Comparison of ENCODE assay signal across 8 cellular contexts in the genomic region with DNA sequence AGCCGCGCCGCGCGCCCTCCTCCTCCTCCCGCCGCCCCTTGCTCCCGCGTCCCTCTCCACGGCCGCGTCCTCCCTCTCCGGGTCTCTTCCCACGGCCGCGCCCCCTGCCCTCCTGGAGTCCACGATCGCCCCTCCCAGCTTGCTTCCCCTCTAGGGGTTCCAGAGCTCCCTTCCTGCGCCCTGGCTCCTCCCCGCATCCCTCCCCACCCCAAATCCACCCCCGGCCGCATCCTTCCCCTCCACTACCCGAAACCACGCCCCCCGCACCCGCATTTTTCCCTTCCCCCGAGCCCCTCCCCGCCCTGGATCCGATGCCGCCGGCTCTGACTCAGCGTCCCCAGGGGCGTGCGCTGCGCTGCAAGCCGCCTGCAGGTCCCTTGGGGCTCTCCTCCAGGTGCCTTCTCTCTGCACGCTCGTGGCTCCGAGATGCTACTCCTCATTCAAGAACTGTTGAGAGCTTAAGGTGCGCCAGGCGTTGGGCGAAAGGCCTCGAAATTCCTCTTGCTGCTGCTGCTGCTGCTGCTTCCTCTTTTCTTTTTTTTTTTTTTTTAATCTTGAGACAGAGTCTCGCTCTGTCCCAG. TPM values are rescaled to one million over a fixed set of nuclear protein-coding genes. Genes with fewer than 3 reads are reported as not detected.
DNase-seq lines count a peak whose midpoint lies in the region; ATAC-seq, FAIRE-seq and TF ChIP-seq lines count a peak whose summit lies in the region.

No MANE protein-coding gene starts in this region.

- peak overlapping the region; percentile 77 for H3K4me3 Mint-ChIP-seq in WTC11

- ATAC-seq in GM21447 (IDR thresholded peaks at IDR 0.05; ENCODE audit: unreplicated experiment) (peak; percentile 87), WTC11 (peak; percentile 77)

- H3K27me3 ChIP-seq in breast epithelium (peaks cover 0 to 12% of the 10 kb centered on the region in 2 donors), keratinocyte (ENCODE audit: control insufficient read depth, extremely low read depth, insufficient read depth, low read length) (peaks cover 36% of the 10 kb centered on the region)

- TF ChIP-seq CTCF in WTC11 (IDR thresholded peaks at IDR 0.05): no peak
- TF ChIP-seq CTCF in breast epithelium (IDR thresholded peaks at IDR 0.05): no peak
- no peak for TF ChIP-seq CTCF in keratinocyte (optimal IDR thresholded peaks at IDR 0.05 in 1 of 3, IDR thresholded peaks at IDR 0.05 in 1 of 3, conservative IDR thresholded peaks at IDR 0.05 in 1 of 3; ENCODE audit: extremely low read depth in 1 of 3, insufficient read depth in 2 of 3, low read length in 3 of 3)

- H2AFZ ChIP-seq in keratinocyte (ENCODE audit: control insufficient read depth, low read length): no peak overlapping the region

- CTCF ChIA-PET in WTC11 (lab: Charles Lee): interaction anchor here (0.8 to 3.5 kb wide), 4 partner anchors 8 to 336 kb away, joined by 4 to 16 read pairs (median 9); a partner anchor contains a TSS

- H3K27me3 Mint-ChIP-seq in WTC11 (ENCODE audit: low read depth): peaks cover 52% of the 10 kb centered on the region

- no peak for TF ChIP-seq POLR2A in breast epithelium (IDR thresholded peaks at IDR 0.05)

- H3K9ac ChIP-seq in keratinocyte (ENCODE audit: control insufficient read depth, extremely low read depth, insufficient read depth, low read length): no peak overlapping the region

- FAIRE-seq in keratinocyte (lab: Jason Lieb, UNC): no peak

- no peaks in the 10 kb centered on the region for H3K9me3 ChIP-seq in breast epithelium
- H3K9me3 ChIP-seq in keratinocyte (ENCODE audit: control insufficient read depth, low read depth, low read length): no peaks in the 10 kb centered on the region

- DNase-seq in COR-L47 (lab: John Stamatoyannopoulos, UW) (peak; percentile 40), M059J (ENCODE audit: low read depth) (peak; percentile 70), WTC11 (ENCODE audit: low spot score) (peak; percentile 77), breast epithelium (ENCODE audit: low spot score in 2 of 2) (peak in 1 of 2 donors; percentile 41), keratinocyte (ENCODE audit: low read depth, low spot score) (no peak), NCI-H446 (lab: John Stamatoyannopoulos, UW) (no peak)
- DNase-seq in stimulated activated CD4-positive, alpha-beta T cell treated with anti-CD3 and anti-CD28 coated beads, Interleukin-4, amount 100 ng/mL, for 48 hours (ENCODE audit: low read depth in 2 of 2): peak; percentile 54 to 69

- 0 out of 2 replicates have a peak, but pooled peaks cover 3% of the 10 kb centered on the region for H3K4me1 Mint-ChIP-seq in WTC11

- H3K36me3 ChIP-seq in breast epithelium: no peaks in the 10 kb centered on the region
- H3K36me3 ChIP-seq in keratinocyte (ENCODE audit: control insufficient read depth in 2 of 2, extremely low read depth in 1 of 2, insufficient read depth in 2 of 2, low read length in 2 of 2): no peaks in the 10 kb centered on the region

- no peaks in the 10 kb centered on the region for H3K9me1 ChIP-seq in keratinocyte (ENCODE audit: control insufficient read depth, extremely low read depth, insufficient read depth, low read length)

- dilution Hi-C loops in keratinocyte (cut with MboI; ENCODE audit: extremely low pct_ligation_motif_present, low sequenced_read_pairs): no loop called here

- intact Hi-C loops in breast epithelium (cut with DNase I; ENCODE audit: low total_unique reads): no loop called here

- peak overlapping the region; percentile 41 to 71 (median 56) for H3K4me3 ChIP-seq in breast epithelium
- H3K4me3 ChIP-seq in keratinocyte (ENCODE audit: control insufficient read depth in 2 of 3, extremely low read depth in 1 of 3, insufficient read depth in 2 of 3, low read depth in 1 of 3, low read length in 3 of 3): peak overlapping the region; percentile 23 to 35 (median 27)

- H3K79me2 ChIP-seq in keratinocyte (ENCODE audit: control insufficient read depth, insufficient read depth, low read length): no peaks in the 10 kb centered on the region

- peak overlapping the region; percentile 37 for H3K4me2 ChIP-seq in keratinocyte (ENCODE audit: control insufficient read depth, extremely low read depth, insufficient read depth, low read depth, low read length)

- H4K20me1 ChIP-seq in keratinocyte (ENCODE audit: control insufficient read depth, extremely low read depth, insufficient read depth, low read length): no peaks in the 10 kb centered on the region

- H3K27ac ChIP-seq in breast epithelium (no peak overlapping the region), keratinocyte (ENCODE audit: control insufficient read depth, insufficient read depth, low read length) (no peak overlapping the region)

- H3K4me1 ChIP-seq in breast epithelium: no peaks in the 10 kb centered on the region
- no peaks in the 10 kb centered on the region for H3K4me1 ChIP-seq in keratinocyte (ENCODE audit: control insufficient read depth, extremely low read depth, insufficient read depth, low read length)

- no peaks in the 10 kb centered on the region for H3K9me3 Mint-ChIP-seq in WTC11

- no peak overlapping the region for H3K27ac Mint-ChIP-seq in WTC11

- H3K36me3 Mint-ChIP-seq in WTC11: no peaks in the 10 kb centered on the region

- POLR2A ChIA-PET in WTC11 (lab: Charles Lee): interaction anchor here (1.0 kb wide), 1 partner anchor 8 kb away, joined by 7 read pairs; a partner anchor contains a TSS

TF ChIP-seq in WTC11, 78 proteins besides CTCF, POLR2A, EP300 and RAD21 (continues in another document):
- TF ChIP-seq NR1H2 (CRISPR knock-in tag; IDR thresholded peaks at IDR 0.05) (no peak), GTF2I (CRISPR knock-in tag; conservative IDR thresholded peaks at IDR 0.05) (no peak), TCF7 (CRISPR knock-in tag; IDR thresholded peaks at IDR 0.05; ENCODE audit: low read depth) (no peak), GRHL2 (CRISPR knock-in tag; IDR thresholded peaks at IDR 0.05; ENCODE audit: insufficient replicate concordance, severe bottlenecking) (no peak), ELF4 (CRISPR knock-in tag; IDR thresholded peaks at IDR 0.05; ENCODE audit: low read depth) (no peak), TEAD1 (CRISPR knock-in tag; IDR thresholded peaks at IDR 0.05) (no peak), RORB (CRISPR knock-in tag; IDR thresholded peaks at IDR 0.05) (no peak), SP1 (CRISPR knock-in tag; conservative IDR thresholded peaks at IDR 0.05) (peak; percentile 33; the same call in 1 of the 2 replicates), MYBL2 (CRISPR knock-in tag; IDR thresholded peaks at IDR 0.05) (no peak), IRF2 (CRISPR knock-in tag; IDR thresholded peaks at IDR 0.05; ENCODE audit: borderline replicate concordance, low read depth) (no peak), FOXK1 (CRISPR knock-in tag; IDR thresholded peaks at IDR 0.05) (no peak)
- TF ChIP-seq, protein P1, sequence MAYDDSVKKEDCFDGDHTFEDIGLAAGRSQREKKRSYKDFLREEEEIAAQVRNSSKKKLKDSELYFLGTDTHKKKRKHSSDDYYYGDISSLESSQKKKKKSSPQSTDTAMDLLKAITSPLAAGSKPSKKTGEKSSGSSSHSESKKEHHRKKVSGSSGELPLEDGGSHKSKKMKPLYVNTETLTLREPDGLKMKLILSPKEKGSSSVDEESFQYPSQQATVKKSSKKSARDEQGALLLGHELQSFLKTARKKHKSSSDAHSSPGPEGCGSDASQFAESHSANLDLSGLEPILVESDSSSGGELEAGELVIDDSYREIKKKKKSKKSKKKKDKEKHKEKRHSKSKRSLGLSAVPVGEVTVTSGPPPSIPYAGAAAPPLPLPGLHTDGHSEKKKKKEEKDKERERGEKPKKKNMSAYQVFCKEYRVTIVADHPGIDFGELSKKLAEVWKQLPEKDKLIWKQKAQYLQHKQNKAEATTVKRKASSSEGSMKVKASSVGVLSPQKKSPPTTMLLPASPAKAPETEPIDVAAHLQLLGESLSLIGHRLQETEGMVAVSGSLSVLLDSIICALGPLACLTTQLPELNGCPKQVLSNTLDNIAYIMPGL (CRISPR knock-in tag; IDR thresholded peaks at IDR 0.05): 0 out of 2 replicates have a peak, but pooled peaks have one; percentile 9

RNA-seq across cellular contexts. Expression of a gene that starts 0.3 kb away (rescaled TPM):
- total RNA-seq in M059J (2014; rRNA removed; shearing (Covaris generic)): 0.37 and 6.2 TPM in 2 replicates
- total RNA-seq in WTC11 (2021): 1.9 to 3.3 TPM (median 3.2 TPM) in 3 replicates
- 1 to 10 TPM in 1 of 3 donors, under 1 TPM in 1, not detected in 1; 0.88 to 1.3 TPM for total RNA-seq in breast epithelium
- not detected in 3 replicates for polyA plus RNA-seq in keratinocyte
- not detected for polyA plus RNA-seq in keratinocyte (2011; ENCODE audit: low read depth)
- not detected in 2 replicates for polyA plus RNA-seq in keratinocyte (2011; cell fraction: cytosol; rRNA removed)
- not detected in 2 replicates for polyA plus RNA-seq in keratinocyte (2011; cell fraction: nucleus; rRNA removed)
- polyA plus RNA-seq in keratinocyte (2012; ENCODE audit: low replicate concordance): not detected in 2 replicates
- not detected in 3 replicates for polyA minus RNA-seq in keratinocyte
- not detected for polyA minus RNA-seq in keratinocyte (2011; cell fraction: cytosol; rRNA and poly(A)+ RNA removed)
- not detected in 2 replicates for polyA minus RNA-seq in keratinocyte (2011; cell fraction: nucleus; rRNA and poly(A)+ RNA removed)

RNA-seq across cellular contexts. Expression of a gene that starts 8.2 kb away (rescaled TPM):
- total RNA-seq in M059J (2014; rRNA removed; shearing (Covaris generic)): 8.9 and 25.4 TPM in 2 replicates
- 46.5 to 47.6 TPM (median 47.5 TPM) in 3 replicates for total RNA-seq in WTC11 (2021)
- 10 to 100 TPM; 24.6 to 39.0 (median 38.9) TPM for total RNA-seq in breast epithelium
- polyA plus RNA-seq in keratinocyte: 4.0 to 12.4 TPM (median 6.1 TPM) in 3 replicates
- 7.7 TPM for polyA plus RNA-seq in keratinocyte (2011; ENCODE audit: low read depth)
- 6.2 and 6.4 TPM in 2 replicates for polyA plus RNA-seq in keratinocyte (2011; cell fraction: cytosol; rRNA removed)
- 27.0 and 29.7 TPM in 2 replicates for polyA plus RNA-seq in keratinocyte (2011; cell fraction: nucleus; rRNA removed)
- 6.8 and 12.4 TPM in 2 replicates for polyA plus RNA-seq in keratinocyte (2012; ENCODE audit: low replicate concordance)
- polyA minus RNA-seq in keratinocyte: 17.6 to 57.0 TPM (median 28.1 TPM) in 3 replicates
- 13.0 TPM for polyA minus RNA-seq in keratinocyte (2011; cell fraction: cytosol; rRNA and poly(A)+ RNA removed)
- polyA minus RNA-seq in keratinocyte (2011; cell fraction: nucleus; rRNA and poly(A)+ RNA removed): 45.5 and 66.8 TPM in 2 replicates

Comparison
In these comparisons a context has a peak if more than half of its experiments do, and no peak if none do; other contexts are left out.
1. DNase-seq: peak in COR-L47 (single experiment), M059J (single experiment), WTC11 (single experiment) and stimulated activated CD4-positive, alpha-beta T cell treated with anti-CD3 and anti-CD28 coated beads, Interleukin-4, amount 100 ng/mL, for 48 hours (2 of 2); none in keratinocyte (single experiment) and NCI-H446 (0 of 2).